In the genomic region with DNA sequence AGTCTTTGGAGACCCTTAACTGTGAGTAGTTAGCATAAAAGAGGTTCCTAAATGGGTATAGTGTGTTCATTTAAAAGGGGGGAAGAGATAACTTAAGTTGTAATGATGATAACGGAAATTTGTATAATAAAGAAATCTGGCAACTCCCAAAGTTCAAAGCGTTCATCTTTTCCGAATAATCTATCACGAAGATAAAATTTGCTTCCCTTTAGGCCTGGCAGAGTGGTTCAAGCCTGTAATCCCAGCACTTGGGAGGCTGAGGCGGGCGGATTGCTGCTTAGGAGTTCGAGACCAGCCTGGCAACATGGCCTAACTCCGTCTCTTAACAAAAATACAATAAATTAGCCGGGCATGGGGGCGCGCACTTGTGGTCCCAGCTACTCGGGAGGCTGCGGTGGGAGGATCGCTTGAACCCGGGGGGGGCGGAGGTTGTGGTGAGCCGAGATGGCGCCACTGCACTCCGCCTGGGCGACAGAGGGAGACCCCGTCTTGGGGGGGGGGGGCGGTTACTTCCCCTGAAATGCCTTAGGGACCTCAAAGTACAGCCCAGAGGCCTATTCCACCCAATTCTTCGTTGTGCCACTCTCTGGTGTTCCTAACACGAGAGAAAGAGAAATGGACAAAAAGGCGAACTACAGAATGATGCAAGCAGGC, we compare ENCODE assay signal across 8 cellular contexts. TPM values are rescaled to one million over a fixed set of nuclear protein-coding genes. Genes with fewer than 3 reads are reported as not detected.
DNase-seq lines count a peak whose midpoint lies in the region; ATAC-seq and TF ChIP-seq lines count a peak whose summit lies in the region.

No MANE protein-coding gene starts in this region.

- no peak for ATAC-seq in activated T-cell treated with anti-CD3 and anti-CD28 coated beads, Interleukin-2, amount 50 U/mL, for 72 hours (replicated peaks in 1 of 2)
- peak; percentile 5 for ATAC-seq in foreskin keratinocyte
- ATAC-seq in HG02852 (IDR thresholded peaks at IDR 0.05; ENCODE audit: unreplicated experiment) = no peak
- no peak for ATAC-seq in HG03439 (IDR thresholded peaks at IDR 0.05; ENCODE audit: unreplicated experiment)
- ATAC-seq in GM19467 (IDR thresholded peaks at IDR 0.05; ENCODE audit: unreplicated experiment) = no peak

- no peaks in the 10 kb centered on the region for H3K27me3 Mint-ChIP-seq in activated T-cell treated with anti-CD3 and anti-CD28 coated beads, Interleukin-2, amount 50 U/mL, for 72 hours (ENCODE audit: low read depth)

- DNase-seq in AG10803 (ENCODE audit: low read depth) (peak; percentile 24), foreskin keratinocyte (no peak), posterior cingulate gyrus (peak in 6 of 10 donors; percentile 6 to 82 (median 20))
- DNase-seq in activated T-cell treated with anti-CD3 and anti-CD28 coated beads, Interleukin-2, amount 50 U/mL, for 72 hours = peak; percentile 40 to 59

- peaks cover 30 to 34% of the 10 kb centered on the region in 2 donors for H3K36me3 Mint-ChIP-seq in activated T-cell treated with anti-CD3 and anti-CD28 coated beads, Interleukin-2, amount 50 U/mL, for 72 hours (ENCODE audit: insufficient read depth in 2 of 2)

- H3K4me3 Mint-ChIP-seq in activated T-cell treated with anti-CD3 and anti-CD28 coated beads, Interleukin-2, amount 50 U/mL, for 72 hours = peak overlapping the region; percentile 98 to 99

- peaks cover 39% of the 10 kb centered on the region for H3K36me3 ChIP-seq in KOPT-K1 (ENCODE audit: insufficient read depth, low read length)

- peaks cover 5% of the 10 kb centered on the region for H3K4me1 ChIP-seq in foreskin keratinocyte

- H3K9me3 ChIP-seq in KOPT-K1 (ENCODE audit: insufficient read depth, low read length, poor library complexity, severe bottlenecking) = no peaks in the 10 kb centered on the region

- intact Hi-C loops in posterior cingulate gyrus (cut with DNase I) = loop anchor here (2.0 to 10.0 kb wide), 2 partner anchors 109 to 223 kb away; partner anchors contain the start of genes BRCA2, N4BP2L1 and ZAR1L

- no peaks in the 10 kb centered on the region for H3K9me3 Mint-ChIP-seq in activated T-cell treated with anti-CD3 and anti-CD28 coated beads, Interleukin-2, amount 50 U/mL, for 72 hours

- H3K27ac Mint-ChIP-seq in activated T-cell treated with anti-CD3 and anti-CD28 coated beads, Interleukin-2, amount 50 U/mL, for 72 hours = peak overlapping the region; percentile 95

- TF ChIP-seq CTCF in AG10803 (conservative IDR thresholded peaks at IDR 0.05; ENCODE audit: low read length) (no peak), foreskin keratinocyte (conservative IDR thresholded peaks at IDR 0.05) (no peak)

- no peaks in the 10 kb centered on the region for H3K27me3 ChIP-seq in foreskin keratinocyte

- peak overlapping the region; percentile 86 for H3K27ac ChIP-seq in KOPT-K1 (ENCODE audit: low read depth, low read length, poor library complexity, severe bottlenecking)
- peak overlapping the region; percentile 96 for H3K27ac ChIP-seq in foreskin keratinocyte

- H3K4me3 ChIP-seq in AG10803 (ENCODE audit: low read length) = peak overlapping the region; percentile 98

- H3K4me1 Mint-ChIP-seq in activated T-cell treated with anti-CD3 and anti-CD28 coated beads, Interleukin-2, amount 50 U/mL, for 72 hours (ENCODE audit: low read depth) = peaks cover 56% of the 10 kb centered on the region

RNA-seq across cellular contexts. Expression of gene N4BP2L2, which starts 0.9 kb away (rescaled TPM):
- 100 to 1,000 TPM; 136 to 151 TPM for total RNA-seq in activated T-cell treated with anti-CD3 and anti-CD28 coated beads, Interleukin-2, amount 50 U/mL, for 72 hours
- 48.1 and 55.7 TPM in 2 replicates for total RNA-seq in foreskin keratinocyte
- 22.8 and 24.6 TPM in 2 replicates for polyA plus RNA-seq in foreskin keratinocyte

RNA-seq across cellular contexts. Expression of gene PDS5B, which starts 48.5 kb away (rescaled TPM):
- 10 to 100 TPM; 52.9 to 53.1 TPM for total RNA-seq in activated T-cell treated with anti-CD3 and anti-CD28 coated beads, Interleukin-2, amount 50 U/mL, for 72 hours
- total RNA-seq in foreskin keratinocyte = 21.7 and 24.8 TPM in 2 replicates
- polyA plus RNA-seq in foreskin keratinocyte = 2.6 and 3.8 TPM in 2 replicates

Comparison
In these comparisons a context has a peak if more than half of its experiments do, and no peak if none do; other contexts are left out.
1. DNase-seq: peak in AG10803 (single experiment), activated T-cell treated with anti-CD3 and anti-CD28 coated beads, Interleukin-2, amount 50 U/mL, for 72 hours (2 of 2) and posterior cingulate gyrus (6 of 10); none in foreskin keratinocyte (0 of 2).